In the genomic region with DNA sequence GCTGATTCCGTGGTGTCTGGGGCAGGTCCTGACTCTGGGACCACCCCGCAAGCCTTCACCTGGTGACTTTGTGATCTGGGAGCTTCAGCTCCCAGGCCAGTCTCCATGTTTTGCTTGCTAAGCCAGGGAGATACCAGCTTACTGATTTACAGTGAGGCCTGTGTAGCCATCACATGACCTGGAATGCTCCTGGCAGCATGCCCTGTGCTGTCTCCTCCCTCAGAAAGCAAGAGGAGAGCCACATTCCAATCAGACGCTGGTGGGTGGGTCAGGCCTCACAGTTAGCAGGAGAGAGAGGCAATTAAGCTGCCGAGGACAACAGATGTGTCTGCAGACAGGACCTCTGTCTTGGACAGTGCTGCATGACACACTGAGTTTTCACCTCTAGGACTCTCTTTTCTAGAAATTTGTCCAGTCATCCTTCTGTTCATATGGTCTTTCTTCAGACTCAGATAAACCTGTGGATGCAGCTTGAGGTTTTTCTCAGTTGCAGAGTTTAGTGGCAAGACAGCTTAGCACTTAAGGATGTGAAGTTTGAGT, we compare ENCODE assay signal across 8 cellular contexts. TPM values are rescaled to one million over a fixed set of nuclear protein-coding genes. Genes with fewer than 3 reads are reported as not detected.
DNase-seq lines count a peak whose midpoint lies in the region; ATAC-seq, FAIRE-seq and TF ChIP-seq lines count a peak whose summit lies in the region.
"Had no signal": no experiment of that assay in that cellular context is flagged by ENCODE, and none has a peak within 500 bp of the region (broad histone marks: within the 10 kb centered on the region; RNA-seq: fewer than 3 reads in every experiment).

No MANE protein-coding gene starts in this region.

- peak overlapping the region in 1 of 2 donors; percentile 19 for H3K9ac ChIP-seq in mucosa of rectum (ENCODE audit: low read depth in 1 of 2, low read length in 2 of 2)

- no peak overlapping the region for H3K4me3 Mint-ChIP-seq in CD4-positive, alpha-beta T cell
- H3K4me3 Mint-ChIP-seq: T-helper 1 cell treated with Interleukin-12 subunit alpha and Interleukin-12 subunit beta and Interleukin-4 antibody, amounts not matched to agents 30 μg/mL and 1 μg/mL, for 36 hours had no signal

- H3K9me3 ChIP-seq in esophagus (ENCODE audit: control insufficient read depth in 2 of 2, insufficient read depth in 1 of 2, low read depth in 1 of 2, low read length in 1 of 2) (no peaks in the 10 kb centered on the region), mucosa of rectum (ENCODE audit: control insufficient read depth in 2 of 2, low read length in 2 of 2) (no peaks in the 10 kb centered on the region)
- no peaks in the 10 kb centered on the region for H3K9me3 ChIP-seq in CD4-positive, alpha-beta T cell (ENCODE audit: control insufficient read depth, low read length)

- intact Hi-C loops in CD4-positive, alpha-beta T cell (cut with DNase I, micrococcal nuclease): loop anchor here in 1 of 2 experiments (2.0 kb wide), 1 partner anchor 20 kb away; no protein-coding TSS in a partner anchor

- no peaks in the 10 kb centered on the region for H3K36me3 ChIP-seq in esophagus (ENCODE audit: control insufficient read depth in 2 of 2, insufficient read depth in 2 of 2, low read length in 1 of 2)
- no peaks in the 10 kb centered on the region for H3K36me3 ChIP-seq in mucosa of rectum (ENCODE audit: control insufficient read depth in 2 of 2, insufficient read depth in 2 of 2, low read length in 2 of 2)

- no peaks in the 10 kb centered on the region for H3K27me3 ChIP-seq in esophagus (ENCODE audit: control insufficient read depth in 1 of 2, insufficient read depth in 2 of 2, low read length in 2 of 2)
- H3K27me3 ChIP-seq in mucosa of rectum (ENCODE audit: control insufficient read depth in 2 of 2, insufficient read depth in 2 of 2, low read length in 2 of 2): no peaks in the 10 kb centered on the region
- H3K27me3 ChIP-seq in CD4-positive, alpha-beta T cell (ENCODE audit: control insufficient read depth, insufficient read depth, low read length): no peaks in the 10 kb centered on the region

- H3K9me3 Mint-ChIP-seq in CD4-positive, alpha-beta T cell: peaks cover 2% of the 10 kb centered on the region
- H3K9me3 Mint-ChIP-seq: T-helper 1 cell treated with Interleukin-12 subunit alpha and Interleukin-12 subunit beta and Interleukin-4 antibody, amounts not matched to agents 30 μg/mL and 1 μg/mL, for 36 hours had no signal

- no peak for ATAC-seq in GM21515 (IDR thresholded peaks at IDR 0.05; ENCODE audit: unreplicated experiment)
- ATAC-seq in CD4-positive, alpha-beta T cell (ENCODE audit: poor library complexity): no peak

- FAIRE-seq in RCC 7860 (lab: Jason Lieb, UNC): peak; percentile 91

- no peak overlapping the region for H3K4me3 ChIP-seq in esophagus (ENCODE audit: low read depth in 1 of 2, low read length in 2 of 2)
- peak overlapping the region in 1 of 2 donors; percentile 22 for H3K4me3 ChIP-seq in mucosa of rectum (ENCODE audit: low read length in 2 of 2)

- H3K27ac Mint-ChIP-seq in CD4-positive, alpha-beta T cell: no peak overlapping the region
- H3K27ac Mint-ChIP-seq: T-helper 1 cell treated with Interleukin-12 subunit alpha and Interleukin-12 subunit beta and Interleukin-4 antibody, amounts not matched to agents 30 μg/mL and 1 μg/mL, for 36 hours had no signal

- TF ChIP-seq CTCF in CD4-positive, alpha-beta T cell (IDR thresholded peaks at IDR 0.05): no peak

- H3K36me3 Mint-ChIP-seq in CD4-positive, alpha-beta T cell (ENCODE audit: low read depth): no peaks in the 10 kb centered on the region

- 25 to 36% methylated on average over 4 of the region's 4 CpGs for WGBS in esophagus, 2 donors

- DNase-seq in HUDEP-2 (lab: John Stamatoyannopoulos, UW; ENCODE audit: unreplicated experiment in 76 of 76) (peak in 48 of 76 experiments; percentile 2 to 60 (median 22)), RCC 7860 (ENCODE audit: low spot score) (peak; percentile 92), activated gamma-delta T cell (lab: John Stamatoyannopoulos, UW) (no peak)
- no peak for DNase-seq in CD4-positive, alpha-beta T cell

- no peaks in the 10 kb centered on the region for H3K27me3 Mint-ChIP-seq in CD4-positive, alpha-beta T cell

- CTCF ChIA-PET in CD4-positive, alpha-beta T cell (lab: Charles Lee): interaction anchor here (0.7 to 3.0 kb wide), 3 partner anchors 45 to 51 kb away, joined by 4 to 11 read pairs (median 6); no protein-coding TSS in a partner anchor

- POLR2A ChIA-PET in CD4-positive, alpha-beta T cell (lab: Charles Lee): interaction anchor here (0.6 kb wide), 1 partner anchor 101 kb away, joined by 3 read pairs; no protein-coding TSS in a partner anchor

- H3K4me1 ChIP-seq in esophagus (ENCODE audit: control insufficient read depth in 2 of 2, insufficient read depth in 2 of 2, low read length in 1 of 2): peaks cover 4 to 10% of the 10 kb centered on the region in 2 donors
- peaks cover 19 to 20% of the 10 kb centered on the region in 2 donors for H3K4me1 ChIP-seq in mucosa of rectum (ENCODE audit: control insufficient read depth in 2 of 2, insufficient read depth in 2 of 2, low read length in 2 of 2)

- peaks cover 6% of the 10 kb centered on the region for H3K4me1 Mint-ChIP-seq in CD4-positive, alpha-beta T cell (ENCODE audit: low read depth)

- H3K27ac ChIP-seq in esophagus (ENCODE audit: low read depth in 2 of 2, low read length in 1 of 2) (peak overlapping the region; percentile 20 to 74), mucosa of rectum (ENCODE audit: low read depth in 2 of 2, low read length in 2 of 2) (peak overlapping the region; percentile 54 to 78)
- H3K27ac ChIP-seq in CD4-positive, alpha-beta T cell (ENCODE audit: low read depth, low read length): no peak overlapping the region

RNA-seq across cellular contexts. Expression of a gene that starts 24.4 kb away (rescaled TPM):
- 10 to 100 TPM; 18.5 to 78.7 TPM for polyA plus RNA-seq in esophagus
- total RNA-seq in CD4-positive, alpha-beta T cell: 10 to 100 TPM; 20.8 to 22.5 TPM

RNA-seq across cellular contexts. Expression of a gene that starts 37.0 kb away (rescaled TPM):
- polyA plus RNA-seq in esophagus: 1 to 10 TPM; 2.7 to 5.7 TPM
- total RNA-seq in CD4-positive, alpha-beta T cell: 10 to 100 TPM; 22.9 to 24.8 TPM

RNA-seq across cellular contexts. Expression of a gene that starts 49.2 kb away (rescaled TPM):
- 1 to 10 TPM; 2.1 to 2.6 TPM for polyA plus RNA-seq in esophagus
- total RNA-seq in CD4-positive, alpha-beta T cell: under 1 TPM; 0.47 to 0.56 TPM

RNA-seq across cellular contexts. Expression of a gene that starts 58.2 kb away (rescaled TPM):
- polyA plus RNA-seq in esophagus: 1 to 10 TPM; 1.4 TPM
- total RNA-seq in CD4-positive, alpha-beta T cell: not detected

Comparison
In these comparisons a context has a peak if more than half of its experiments do, and no peak if none do; other contexts are left out.
1. DNase-seq: peak in HUDEP-2 (48 of 76) and RCC 7860 (single experiment); none in activated gamma-delta T cell (single experiment) and CD4-positive, alpha-beta T cell (0 of 10).